In genomic region chr7:134701272-134701671, GRCh38 we compare ENCODE assay signal across 9 cellular contexts. TPM values are rescaled to one million over a fixed set of nuclear protein-coding genes. Genes with fewer than 3 reads are reported as not detected.
DNase-seq lines count a peak whose midpoint lies in the region; ATAC-seq and TF ChIP-seq lines count a peak whose summit lies in the region.
"Had no signal": no experiment of that assay in that cellular context is flagged by ENCODE, and none has a peak within 500 bp of the region (broad histone marks: within the 10 kb centered on the region; RNA-seq: fewer than 3 reads in every experiment).

No MANE protein-coding gene starts in this region.

- no peaks in the 10 kb centered on the region for H3K36me3 Mint-ChIP-seq in CD8-positive, alpha-beta memory T cell
- H3K36me3 Mint-ChIP-seq: activated naive CD4-positive, alpha-beta T cell treated with anti-CD3 and anti-CD28 coated beads, Interleukin-2, amount 50 U/mL, for 24 hours had no signal

- H3K4me3 ChIP-seq in CD8-positive, alpha-beta memory T cell (ENCODE audit: low read length) = no peak overlapping the region
- no peak overlapping the region for H3K4me3 ChIP-seq in hepatocyte

- H3K36me3 ChIP-seq in CD8-positive, alpha-beta memory T cell (ENCODE audit: insufficient read depth, low read length) = no peaks in the 10 kb centered on the region
- no peaks in the 10 kb centered on the region for H3K36me3 ChIP-seq in hepatocyte (replicated peaks; ENCODE audit: insufficient read depth, low read depth)

- peak; percentile 61 for TF ChIP-seq CTCF in VCaP (conservative IDR thresholded peaks at IDR 0.05)
- TF ChIP-seq CTCF in hepatocyte (IDR thresholded peaks at IDR 0.05; ENCODE audit: poor library complexity) = no peak

- H3K4me1 Mint-ChIP-seq in CD8-positive, alpha-beta memory T cell = no peaks in the 10 kb centered on the region
- H3K4me1 Mint-ChIP-seq: activated naive CD4-positive, alpha-beta T cell treated with anti-CD3 and anti-CD28 coated beads, Interleukin-2, amount 50 U/mL, for 24 hours had no signal

- H3K27ac ChIP-seq in CD8-positive, alpha-beta memory T cell (ENCODE audit: low read depth, low read length) = no peak overlapping the region
- H3K27ac ChIP-seq in VCaP = no peak overlapping the region
- H3K27ac ChIP-seq in hepatocyte = no peak overlapping the region

- H3K4me2 ChIP-seq in hepatocyte = no peak overlapping the region

- H3K4me3 Mint-ChIP-seq in CD8-positive, alpha-beta memory T cell = no peak overlapping the region
- H3K4me3 Mint-ChIP-seq: activated naive CD4-positive, alpha-beta T cell treated with anti-CD3 and anti-CD28 coated beads, Interleukin-2, amount 50 U/mL, for 24 hours had no signal

- ATAC-seq in HG03025 (IDR thresholded peaks at IDR 0.05; ENCODE audit: low FRiP score, unreplicated experiment) (no peak), GM18520 (IDR thresholded peaks at IDR 0.05; ENCODE audit: unreplicated experiment) (no peak)

- H2AFZ ChIP-seq in hepatocyte = no peak overlapping the region

- peak in 3 of 5 donors; percentile 13 to 51 (median 42) for DNase-seq in CD8-positive, alpha-beta memory T cell
- peak; percentile 28 for DNase-seq in H4 (ENCODE audit: low spot score)
- peak; percentile 8 for DNase-seq in kidney glomerular epithelial cell (lab: John Stamatoyannopoulos, UW)
- no peak for DNase-seq in DMS79 (lab: John Stamatoyannopoulos, UW)
- DNase-seq in hepatocyte (ENCODE audit: low spot score) = no peak

- no peaks in the 10 kb centered on the region for H3K4me1 ChIP-seq in CD8-positive, alpha-beta memory T cell (ENCODE audit: insufficient read depth, low read length)
- H3K4me1 ChIP-seq in hepatocyte (ENCODE audit: insufficient read depth) = no peaks in the 10 kb centered on the region

- no peaks in the 10 kb centered on the region for H3K9me3 ChIP-seq in CD8-positive, alpha-beta memory T cell (ENCODE audit: low read length)
- no peaks in the 10 kb centered on the region for H3K9me3 ChIP-seq in hepatocyte (ENCODE audit: low read depth)

- peak overlapping the region in 2 of 8 donors; percentile 8 to 61 for H3K27ac Mint-ChIP-seq in CD8-positive, alpha-beta memory T cell
- H3K27ac Mint-ChIP-seq: activated naive CD4-positive, alpha-beta T cell treated with anti-CD3 and anti-CD28 coated beads, Interleukin-2, amount 50 U/mL, for 24 hours had no signal

- no peaks in the 10 kb centered on the region for H3K27me3 ChIP-seq in CD8-positive, alpha-beta memory T cell (ENCODE audit: insufficient read depth, low read length, poor library complexity, severe bottlenecking)
- no peaks in the 10 kb centered on the region for H3K27me3 ChIP-seq in hepatocyte

- no peaks in the 10 kb centered on the region for H3K9me3 Mint-ChIP-seq in CD8-positive, alpha-beta memory T cell
- H3K9me3 Mint-ChIP-seq: activated naive CD4-positive, alpha-beta T cell treated with anti-CD3 and anti-CD28 coated beads, Interleukin-2, amount 50 U/mL, for 24 hours had no signal

- 84% methylated on average over 2 of the region's 2 CpGs for WGBS in hepatocyte (ENCODE audit: low lambda C conversion rate, missing lambda C conversion rate)

- CTCF ChIA-PET in CD8-positive, alpha-beta memory T cell (lab: Charles Lee) = interaction anchor here (0.6 to 5.8 kb wide), 12 partner anchors 10 to 573 kb away, joined by 3 to 81 read pairs (median 3); partner anchors contain the start of genes BPGM and CYREN

- H3K27me3 Mint-ChIP-seq in CD8-positive, alpha-beta memory T cell = peaks cover 0 to 16% of the 10 kb centered on the region in 2 donors
- H3K27me3 Mint-ChIP-seq: activated naive CD4-positive, alpha-beta T cell treated with anti-CD3 and anti-CD28 coated beads, Interleukin-2, amount 50 U/mL, for 24 hours had no signal

- POLR2A ChIA-PET in CD8-positive, alpha-beta memory T cell (lab: Charles Lee) = interaction anchor here (1.2 kb wide), 1 partner anchor 55 kb away, joined by 5 read pairs; the partner anchor contains the start of gene BPGM

- H3K9me2 ChIP-seq in hepatocyte (replicated peaks; ENCODE audit: insufficient read depth) = no peaks in the 10 kb centered on the region

- no peaks in the 10 kb centered on the region for H3K79me2 ChIP-seq in hepatocyte

- H4K20me1 ChIP-seq in hepatocyte (ENCODE audit: insufficient read depth, poor library complexity, severe bottlenecking) = no peaks in the 10 kb centered on the region

RNA-seq across cellular contexts. Expression of gene BPGM, which starts 54.6 kb away (rescaled TPM):
- 10 to 100 TPM; 25.4 to 27.1 TPM for total RNA-seq in CD8-positive, alpha-beta memory T cell
- 26.8 TPM for polyA plus RNA-seq in CD8-positive, alpha-beta memory T cell
- total RNA-seq in H4 (2014; rRNA removed; shearing (Covaris generic)) = 16.8 and 25.4 TPM in 2 replicates
- total RNA-seq in hepatocyte = 23.2 and 25.0 TPM in 2 replicates
- polyA plus RNA-seq in hepatocyte = 25.7 and 37.6 TPM in 2 replicates

Comparison
In these comparisons a context has a peak if more than half of its experiments do, and no peak if none do; other contexts are left out.
1. DNase-seq: peak in CD8-positive, alpha-beta memory T cell (3 of 5), H4 (single experiment) and kidney glomerular epithelial cell (single experiment); none in DMS79 (single experiment) and hepatocyte (single experiment).